In the genomic region with DNA sequence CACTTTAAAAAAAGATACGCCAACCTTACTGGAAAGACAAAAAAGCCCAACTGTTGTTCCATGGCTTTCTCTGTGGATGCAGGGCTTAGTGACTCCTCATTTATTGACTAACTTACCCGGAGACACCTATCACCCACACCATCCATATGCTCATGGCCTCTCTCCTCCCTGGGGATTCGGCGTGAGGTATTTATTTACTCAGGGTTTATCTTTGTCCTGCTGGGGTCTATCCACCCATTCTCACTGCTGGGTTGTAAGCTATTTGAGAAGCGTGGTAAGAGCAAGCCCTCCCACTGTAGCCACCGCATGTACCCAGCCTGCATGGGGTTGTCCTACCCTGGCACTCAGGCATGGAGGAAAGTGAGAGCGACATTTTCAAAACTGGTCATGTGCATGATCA, we compare ENCODE assay signal across 19 cellular contexts.
"Had no signal": no experiment of that assay in that cellular context is flagged by ENCODE, and none has a peak within 500 bp of the region (broad histone marks: within the 10 kb centered on the region; RNA-seq: fewer than 3 reads in every experiment).

No MANE protein-coding gene starts in this region.

- H3K27ac ChIP-seq: adrenal gland, breast epithelium, gastrocnemius medialis, heart right ventricle, thoracic aorta, upper lobe of right lung, WERI-Rb-1 had no signal

- DNase-seq: activated CD4-positive, alpha-beta T cell treated with anti-CD3 and anti-CD28 coated beads for 1 hour; activated CD4-positive, alpha-beta T cell treated with anti-CD3 and anti-CD28 coated beads, Interleukin-2, amount 50 U/mL, for 4 hours; activated gamma-delta T cell treated with Interleukin-2 at 50 U/mL for 16 hours; activated T-cell treated with anti-CD3 and anti-CD28 coated beads for 4 hours; adrenal gland; effector CD4-positive, alpha-beta T cell; gastrocnemius medialis; heart right ventricle; left ventricle myocardium superior; retina; stimulated activated naive B cell treated with anti-CD40 and anti-IgM and Interleukin-4, amounts not matched to agents 10 μg/mL and 1 μg/mL and 100 μg/mL, for 72 hours; upper lobe of right lung; WERI-Rb-1 had no signal

- H3K27me3 ChIP-seq: adrenal gland, breast epithelium, gastrocnemius medialis, upper lobe of right lung had no signal

- ATAC-seq: activated naive CD4-positive, alpha-beta T cell treated with anti-CD3 and anti-CD28 coated beads, Interleukin-2, amount 50 U/mL, for 72 hours; esophagus mucosa; gastrocnemius medialis; heart right ventricle; left ventricle myocardium superior; stimulated activated naive B cell treated with anti-CD40 and anti-IgM and Interleukin-4, amounts not matched to agents 10 μg/mL and 1 μg/mL and 100 μg/mL, for 72 hours; upper lobe of right lung had no signal

- H3K9me3 Mint-ChIP-seq: activated T-helper 1 cell treated with anti-CD3 and anti-CD28 coated beads, Interleukin-12 subunit alpha, Interleukin-12 subunit beta, Interleukin-2, Interleukin-4 antibody, amounts not matched to agents 30 ng/mL and 10 ng/mL and 1 ng/mL, durations not matched to agents 14 hours and 24 hours and 36 hours; neural crest cell had no signal

- H3K36me3 ChIP-seq: adrenal gland, breast epithelium, gastrocnemius medialis, heart right ventricle, thoracic aorta, upper lobe of right lung, WERI-Rb-1 had no signal

- H3K4me3 Mint-ChIP-seq: activated T-helper 1 cell treated with anti-CD3 and anti-CD28 coated beads, Interleukin-12 subunit alpha, Interleukin-12 subunit beta, Interleukin-2, Interleukin-4 antibody, amounts not matched to agents 30 ng/mL and 10 ng/mL and 1 ng/mL, durations not matched to agents 14 hours and 24 hours and 36 hours; neural crest cell; stimulated activated naive B cell treated with anti-CD40 and anti-IgM and Interleukin-4, amounts not matched to agents 10 μg/mL and 1 μg/mL and 100 μg/mL, for 72 hours had no signal

- H3K4me3 ChIP-seq: adrenal gland, breast epithelium, gastrocnemius medialis, heart right ventricle, thoracic aorta, upper lobe of right lung had no signal

- H3K36me3 Mint-ChIP-seq: activated naive CD4-positive, alpha-beta T cell treated with anti-CD3 and anti-CD28 coated beads, Interleukin-2, amount 50 U/mL, for 72 hours had no signal

- H3K9me3 ChIP-seq: adrenal gland, breast epithelium, gastrocnemius medialis, heart right ventricle, thoracic aorta, upper lobe of right lung had no signal

- H3K4me1 ChIP-seq: adrenal gland, breast epithelium, gastrocnemius medialis, heart right ventricle, upper lobe of right lung had no signal

- H3K27ac Mint-ChIP-seq: activated naive CD4-positive, alpha-beta T cell treated with anti-CD3 and anti-CD28 coated beads, Interleukin-2, amount 50 U/mL, for 72 hours; activated T-helper 1 cell treated with anti-CD3 and anti-CD28 coated beads, Interleukin-12 subunit alpha, Interleukin-12 subunit beta, Interleukin-2, Interleukin-4 antibody, amounts not matched to agents 30 ng/mL and 10 ng/mL and 1 ng/mL, durations not matched to agents 14 hours and 24 hours and 36 hours; stimulated activated naive B cell treated with anti-CD40 and anti-IgM and Interleukin-4, amounts not matched to agents 10 μg/mL and 1 μg/mL and 100 μg/mL, for 72 hours had no signal

- H3K27me3 Mint-ChIP-seq: stimulated activated naive B cell treated with anti-CD40 and anti-IgM and Interleukin-4, amounts not matched to agents 10 μg/mL and 1 μg/mL and 100 μg/mL, for 72 hours had no signal

- H3K4me1 Mint-ChIP-seq: stimulated activated naive B cell treated with anti-CD40 and anti-IgM and Interleukin-4, amounts not matched to agents 10 μg/mL and 1 μg/mL and 100 μg/mL, for 72 hours had no signal
